Comparison of ENCODE assay signal across 9 cellular contexts in genomic region chr16:87936016-87936374, GRCh38. TPM values are rescaled to one million over a fixed set of nuclear protein-coding genes. Genes with fewer than 3 reads are reported as not detected.
"Had no signal": no experiment of that assay in that cellular context is flagged by ENCODE, and none has a peak within 500 bp of the region (broad histone marks: within the 10 kb centered on the region; RNA-seq: fewer than 3 reads in every experiment).

No MANE protein-coding gene starts in this region.

RNA-seq across cellular contexts. Expression of gene CA5A, which starts 0.3 kb away (rescaled TPM):
- total RNA-seq: OCI-LY7, PC-3, Peyer's patch, Right ventricle myocardium inferior, RPMI7951, SJCRH30, SJSA1, SK-MEL-5 had no signal
- polyA plus RNA-seq: SK-N-SH had no signal
